In genomic region chr4:70915874-70916559, GRCh38 we compare ENCODE assay signal across 1 cellular context.
TF ChIP-seq lines count a peak whose summit lies in the region.

No MANE protein-coding gene starts in this region.

TF ChIP-seq in GM12878, 131 proteins besides CTCF, POLR2A, EP300 and RAD21 (continued from another document):
- TF ChIP-seq POU2F2 (IDR thresholded peaks at IDR 0.05; ENCODE audit: borderline replicate concordance, low read depth, low read length) (no peak), RB1 (IDR thresholded peaks at IDR 0.05; ENCODE audit: borderline replicate concordance) (no peak), IRF3 (IDR thresholded peaks at IDR 0.05) (no peak)
TF ChIP-seq in GM12878: peak in this region for 17.
